In genomic region chr10:66466622-66467021, GRCh38 we compare ENCODE assay signal across 22 cellular contexts.
A peak's percentile ranks its signal among the peaks of the same experiment; 100 is the strongest.
DNase-seq lines count a peak whose midpoint lies in the region; FAIRE-seq and TF ChIP-seq lines count a peak whose summit lies in the region.
"Had no signal": no experiment of that assay in that cellular context is flagged by ENCODE, and none has a peak within 500 bp of the region (broad histone marks: within the 10 kb centered on the region; RNA-seq: fewer than 3 reads in every experiment).

No MANE protein-coding gene starts in this region.

- TF ChIP-seq CTCF in MCF 10A (IDR thresholded peaks at IDR 0.05; ENCODE audit: unreplicated experiment), result no peak
- no peak for TF ChIP-seq CTCF in breast epithelium (IDR thresholded peaks at IDR 0.05)
- TF ChIP-seq CTCF in bronchial epithelial cell (IDR thresholded peaks at IDR 0.05; ENCODE audit: insufficient read depth, low read length, severe bottlenecking), result no peak
- no peak for TF ChIP-seq CTCF in left ventricle myocardium inferior (IDR thresholded peaks at IDR 0.05; ENCODE audit: borderline replicate concordance)

- no peaks in the 10 kb centered on the region for H3K9me3 Mint-ChIP-seq in MCF 10A (ENCODE audit: unreplicated experiment)
- H3K9me3 Mint-ChIP-seq: CD4-positive, alpha-beta T cell had no signal

- no peaks in the 10 kb centered on the region for H3K4me1 Mint-ChIP-seq in MCF 10A (ENCODE audit: insufficient read depth, unreplicated experiment)
- H3K4me1 Mint-ChIP-seq: B cell had no signal

- no peak overlapping the region for H3K4me3 Mint-ChIP-seq in MCF 10A (ENCODE audit: unreplicated experiment)
- H3K4me3 Mint-ChIP-seq: B cell; CD4-positive, alpha-beta T cell; CD8-positive, alpha-beta T cell had no signal

- CTCF ChIA-PET in MCF 10A (lab: Yijun Ruan, JAX), result interaction anchor here (1.0 kb wide), 1 partner anchor 9 kb away, joined by 3 read pairs; no protein-coding TSS in a partner anchor

- H3K27me3 Mint-ChIP-seq in MCF 10A (ENCODE audit: insufficient read depth, unreplicated experiment), result no peaks in the 10 kb centered on the region
- H3K27me3 Mint-ChIP-seq: B cell; CD4-positive, alpha-beta T cell had no signal

- H3K27ac Mint-ChIP-seq in MCF 10A (ENCODE audit: low read depth, unreplicated experiment), result no peak overlapping the region
- H3K27ac Mint-ChIP-seq: B cell; CD4-positive, alpha-beta T cell; CD8-positive, alpha-beta T cell had no signal

- H3K4me1 ChIP-seq in breast epithelium (no peaks in the 10 kb centered on the region), left ventricle myocardium inferior (no peaks in the 10 kb centered on the region)
- H3K4me1 ChIP-seq: A549; BLaER1 treated with 17β-estradiol and CSF1 and Interleukin-3, amounts not matched to agents 10 nM and 100 nM; Caco-2 had no signal

- no peaks in the 10 kb centered on the region for H3K9me3 ChIP-seq in breast epithelium
- no peaks in the 10 kb centered on the region for H3K9me3 ChIP-seq in left ventricle myocardium inferior (replicated peaks)
- H3K9me3 ChIP-seq: A549; BLaER1 treated with 17β-estradiol and CSF1 and Interleukin-3, amounts not matched to agents 10 nM and 100 nM; Caco-2 had no signal

- TF ChIP-seq POLR2A in breast epithelium (IDR thresholded peaks at IDR 0.05), result no peak

- H3K4me3 ChIP-seq in breast epithelium (no peak overlapping the region), bronchial epithelial cell (ENCODE audit: low read depth, low read length) (no peak overlapping the region), left ventricle myocardium inferior (no peak overlapping the region)
- H3K4me3 ChIP-seq: A549; BLaER1 treated with 17β-estradiol and CSF1 and Interleukin-3, amounts not matched to agents 10 nM and 100 nM had no signal

- BruUV-seq in MCF 10A (replicated peaks; lab: Mats Ljungman, UMichigan), result no TSS peak

- H3K27ac ChIP-seq in breast epithelium (no peak overlapping the region), epithelial cell of prostate (no peak overlapping the region), left ventricle myocardium inferior (replicated peaks) (no peak overlapping the region)
- H3K27ac ChIP-seq: 22Rv1; A549; BLaER1 treated with 17β-estradiol and CSF1 and Interleukin-3, amounts not matched to agents 10 nM and 100 nM; C4-2B had no signal

- intact Hi-C loops in MCF 10A (cut with micrococcal nuclease), result loop anchor here (5.0 kb wide), 1 partner anchor 529 kb away; no protein-coding TSS in a partner anchor
- intact Hi-C loops in breast epithelium (cut with DNase I; ENCODE audit: low total_unique reads), result loop anchor here (10.0 kb wide), 1 partner anchor 1668 kb away; no protein-coding TSS in a partner anchor
- intact Hi-C loops in left ventricle myocardium inferior (cut with micrococcal nuclease), result no loop called here

- H3K36me3 ChIP-seq in breast epithelium, result no peaks in the 10 kb centered on the region
- H3K36me3 ChIP-seq in bronchial epithelial cell (ENCODE audit: control insufficient read depth, insufficient read depth, low read length), result no peaks in the 10 kb centered on the region
- H3K36me3 ChIP-seq in left ventricle myocardium inferior, result no peaks in the 10 kb centered on the region
- H3K36me3 ChIP-seq: BLaER1 treated with 17β-estradiol and CSF1 and Interleukin-3, amounts not matched to agents 10 nM and 100 nM had no signal

- DNase-seq in MCF 10A (ENCODE audit: unreplicated experiment), result peak; percentile 3
- DNase-seq in breast epithelium (ENCODE audit: low spot score in 2 of 2), result no peak
- peak; percentile 72 for DNase-seq in bronchial epithelial cell (ENCODE audit: low read depth)
- DNase-seq in epithelial cell of prostate (ENCODE audit: low read depth, low spot score), result peak; percentile 22
- no peak for DNase-seq in SK-N-DZ (ENCODE audit: low spot score)
- DNase-seq in HPDE6-E6E7 (ENCODE audit: extremely low spot score), result no peak
- DNase-seq in left ventricle myocardium inferior, result no peak
- DNase-seq: AML-193; Caco-2; Calu3; CD4-positive, alpha-beta T cell; CD8-positive, alpha-beta T cell; DMS79 treated with DMSO at 0.1 percent for 48 hours; GF-D8 had no signal

- no peak for FAIRE-seq in bronchial epithelial cell (lab: Jason Lieb, UNC)
- FAIRE-seq: A549, D721Med, G401.6, GM12891 had no signal

- POLR2A ChIA-PET in MCF 10A (lab: Yijun Ruan, JAX), result no interaction called here

- H3K36me3 Mint-ChIP-seq in MCF 10A (ENCODE audit: insufficient read depth, unreplicated experiment), result no peaks in the 10 kb centered on the region
- H3K36me3 Mint-ChIP-seq: CD8-positive, alpha-beta T cell had no signal

- H3K27me3 ChIP-seq in breast epithelium, result no peaks in the 10 kb centered on the region
- no peaks in the 10 kb centered on the region for H3K27me3 ChIP-seq in bronchial epithelial cell (ENCODE audit: control insufficient read depth, insufficient read depth, low read length)
- no peaks in the 10 kb centered on the region for H3K27me3 ChIP-seq in left ventricle myocardium inferior (ENCODE audit: low read depth)
- H3K27me3 ChIP-seq: BLaER1 treated with 17β-estradiol and CSF1 and Interleukin-3, amounts not matched to agents 10 nM and 100 nM had no signal

Comparison
In these comparisons a context has a peak if more than half of its experiments do, and no peak if none do; other contexts are left out.
1. DNase-seq: peak in MCF 10A (single experiment), bronchial epithelial cell (single experiment) and epithelial cell of prostate (single experiment); none in breast epithelium (0 of 2), SK-N-DZ (single experiment), HPDE6-E6E7 (single experiment) and left ventricle myocardium inferior (single experiment).